Comparison of ENCODE assay signal across 8 cellular contexts in genomic region chr19:17234911-17235617, GRCh38. TPM values are rescaled to one million over a fixed set of nuclear protein-coding genes. Genes with fewer than 3 reads are reported as not detected.
DNase-seq lines count a peak whose midpoint lies in the region; ATAC-seq and TF ChIP-seq lines count a peak whose summit lies in the region.

No MANE protein-coding gene starts in this region.

- H3K27ac Mint-ChIP-seq in activated naive CD8-positive, alpha-beta T cell treated with anti-CD3 and anti-CD28 coated beads for 36 hours: peak overlapping the region; percentile 76

- H3K9ac ChIP-seq in skeletal muscle tissue (ENCODE audit: low read depth in 1 of 3, low read length in 3 of 3): peak overlapping the region; percentile 20 to 71 (median 64)

- no peaks in the 10 kb centered on the region for H3K9me3 ChIP-seq in right atrium auricular region
- H3K9me3 ChIP-seq in skeletal muscle tissue (ENCODE audit: control insufficient read depth in 3 of 3, low read length in 3 of 3): no peaks in the 10 kb centered on the region

- peaks cover 5% of the 10 kb centered on the region for H3K4me1 Mint-ChIP-seq in activated naive CD8-positive, alpha-beta T cell treated with anti-CD3 and anti-CD28 coated beads for 36 hours

- DNase-seq in NCI-H345 (lab: John Stamatoyannopoulos, UW) (peak; percentile 64), NCI-H345 treated with DMSO at 0.1 percent for 48 hours (lab: John Stamatoyannopoulos, UW; ENCODE audit: unreplicated experiment) (no peak), SHP77 treated with DMSO at 0.1 percent for 48 hours (lab: John Stamatoyannopoulos, UW) (peak; percentile 24), right atrium auricular region (ENCODE audit: low spot score) (peak; percentile 74), medulla oblongata (ENCODE audit: extremely low spot score) (no peak)
- peak; percentile 71 for DNase-seq in activated naive CD8-positive, alpha-beta T cell treated with anti-CD3 and anti-CD28 coated beads for 36 hours

- H3K27me3 ChIP-seq in right atrium auricular region (no peaks in the 10 kb centered on the region), skeletal muscle tissue (ENCODE audit: control insufficient read depth in 3 of 3, insufficient read depth in 3 of 3, low read length in 3 of 3) (no peaks in the 10 kb centered on the region)

- H3K36me3 Mint-ChIP-seq in activated naive CD8-positive, alpha-beta T cell treated with anti-CD3 and anti-CD28 coated beads for 36 hours: peaks cover 5% of the 10 kb centered on the region

- no peaks in the 10 kb centered on the region for H3K27me3 Mint-ChIP-seq in activated naive CD8-positive, alpha-beta T cell treated with anti-CD3 and anti-CD28 coated beads for 36 hours

- peaks cover 33% of the 10 kb centered on the region for H3K36me3 ChIP-seq in right atrium auricular region
- peaks cover 8 to 25% (median 15%) of the 10 kb centered on the region in 3 donors for H3K36me3 ChIP-seq in skeletal muscle tissue (ENCODE audit: control insufficient read depth in 3 of 3, insufficient read depth in 3 of 3, low read length in 3 of 3)

- H3K27ac ChIP-seq in right atrium auricular region (peak overlapping the region; percentile 67 to 69), skeletal muscle tissue (ENCODE audit: low read depth, low read length) (peak overlapping the region; percentile 36)

- H3K9me3 Mint-ChIP-seq in activated naive CD8-positive, alpha-beta T cell treated with anti-CD3 and anti-CD28 coated beads for 36 hours: no peaks in the 10 kb centered on the region

- H3K4me1 ChIP-seq in right atrium auricular region (peaks cover 0 to 27% of the 10 kb centered on the region in 2 donors), skeletal muscle tissue (ENCODE audit: control insufficient read depth in 3 of 3, insufficient read depth in 3 of 3, low read length in 3 of 3) (peaks cover 11 to 19% (median 15%) of the 10 kb centered on the region in 3 donors)

- no peak for TF ChIP-seq CTCF in right atrium auricular region (IDR thresholded peaks at IDR 0.05)

- ATAC-seq in HG03442 (IDR thresholded peaks at IDR 0.05; ENCODE audit: unreplicated experiment): peak; percentile 18

- H3K4me3 Mint-ChIP-seq in activated naive CD8-positive, alpha-beta T cell treated with anti-CD3 and anti-CD28 coated beads for 36 hours: peak overlapping the region; percentile 83

- H3K4me3 ChIP-seq in right atrium auricular region (peak overlapping the region; percentile 31 to 59), skeletal muscle tissue (ENCODE audit: low read length in 3 of 3) (peak overlapping the region; percentile 3 to 70 (median 63))

RNA-seq across cellular contexts. Expression of gene OCEL1, which starts 9.0 kb away (rescaled TPM):
- total RNA-seq in activated naive CD8-positive, alpha-beta T cell treated with anti-CD3 and anti-CD28 coated beads for 36 hours: 10 to 100 TPM; 11.9 to 12.6 TPM
- total RNA-seq in right atrium auricular region: 1 to 10 TPM; 5.9 to 8.2 TPM
- total RNA-seq in skeletal muscle tissue: 4.7 TPM

RNA-seq across cellular contexts. Expression of gene NR2F6, which starts 10.7 kb away (rescaled TPM):
- total RNA-seq in activated naive CD8-positive, alpha-beta T cell treated with anti-CD3 and anti-CD28 coated beads for 36 hours: 1 to 10 TPM; 6.9 to 7.1 TPM
- 10 to 100 TPM; 63.6 to 69.7 TPM for total RNA-seq in right atrium auricular region
- 21.9 TPM for total RNA-seq in skeletal muscle tissue

RNA-seq across cellular contexts. Expression of gene USE1, which starts 19.9 kb away (rescaled TPM):
- total RNA-seq in activated naive CD8-positive, alpha-beta T cell treated with anti-CD3 and anti-CD28 coated beads for 36 hours: 10 to 100 TPM; 26.5 to 27.1 TPM
- total RNA-seq in right atrium auricular region: 10 to 100 TPM; 17.5 to 18.4 TPM
- total RNA-seq in skeletal muscle tissue: 19.3 TPM

RNA-seq across cellular contexts. Expression of gene USHBP1, which starts 29.5 kb away (rescaled TPM):
- total RNA-seq in activated naive CD8-positive, alpha-beta T cell treated with anti-CD3 and anti-CD28 coated beads for 36 hours: not detected
- total RNA-seq in right atrium auricular region: 1 to 10 TPM; 4.3 to 6.6 TPM
- 2.1 TPM for total RNA-seq in skeletal muscle tissue

RNA-seq across cellular contexts. Expression of gene BABAM1, which starts 32.2 kb away (rescaled TPM):
- 100 to 1,000 TPM; 107 to 112 TPM for total RNA-seq in activated naive CD8-positive, alpha-beta T cell treated with anti-CD3 and anti-CD28 coated beads for 36 hours
- 10 to 100 TPM; 67.9 to 71.7 TPM for total RNA-seq in right atrium auricular region
- 64.7 TPM for total RNA-seq in skeletal muscle tissue

Comparison
In these comparisons a context has a peak if more than half of its experiments do, and no peak if none do; other contexts are left out.
1. DNase-seq: peak in NCI-H345 (single experiment), SHP77 treated with DMSO at 0.1 percent for 48 hours (single experiment), activated naive CD8-positive, alpha-beta T cell treated with anti-CD3 and anti-CD28 coated beads for 36 hours (single experiment) and right atrium auricular region (single experiment); none in NCI-H345 treated with DMSO at 0.1 percent for 48 hours (single experiment) and medulla oblongata (single experiment).